ENCODE assay signal across 17 cellular contexts in the genomic region with DNA sequence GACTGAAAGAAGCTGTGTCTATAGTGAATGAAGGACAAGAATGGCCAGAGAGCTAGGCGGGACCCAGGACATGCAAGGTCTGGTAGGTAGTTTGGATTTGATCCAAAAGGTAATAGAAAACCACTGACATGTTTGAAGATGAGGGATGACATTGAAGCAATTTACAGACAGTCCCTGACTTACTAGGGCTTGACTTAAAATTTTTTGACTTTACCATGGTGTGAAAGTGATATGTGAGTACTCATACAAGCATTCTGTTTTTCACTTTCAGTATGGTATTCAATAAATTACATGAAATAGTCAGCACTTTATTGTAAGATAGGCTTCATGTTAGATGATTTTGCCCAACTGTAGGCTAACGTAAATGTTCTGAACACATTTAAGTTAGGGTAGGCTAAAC. TPM values are rescaled to one million over a fixed set of nuclear protein-coding genes. Genes with fewer than 3 reads are reported as not detected.
DNase-seq lines count a peak whose midpoint lies in the region; ATAC-seq, FAIRE-seq and TF ChIP-seq lines count a peak whose summit lies in the region.
"Had no signal": no experiment of that assay in that cellular context is flagged by ENCODE, and none has a peak within 500 bp of the region (broad histone marks: within the 10 kb centered on the region; RNA-seq: fewer than 3 reads in every experiment).

No MANE protein-coding gene starts in this region.

- no peak for TF ChIP-seq RAD21 in K562 (CRISPR knock-in tag; conservative IDR thresholded peaks at IDR 0.05 in 1 of 2, IDR thresholded peaks at IDR 0.05 in 1 of 2)

- H3K9me3 ChIP-seq in CD4-positive, alpha-beta T cell (ENCODE audit: control insufficient read depth, low read length), result no peaks in the 10 kb centered on the region
- no peaks in the 10 kb centered on the region for H3K9me3 ChIP-seq in Loucy (ENCODE audit: insufficient read depth, low read depth, low read length)
- H3K9me3 ChIP-seq in K562 (replicated peaks; ENCODE audit: control insufficient read depth, insufficient read depth, low read depth, low read length), result peaks cover 5% of the 10 kb centered on the region

- peaks cover 95% of the 10 kb centered on the region for H3K79me2 ChIP-seq in Loucy (ENCODE audit: insufficient read depth, low read length)
- H3K79me2 ChIP-seq in K562 (ENCODE audit: control insufficient read depth, insufficient read depth, low read length), result peaks cover 37% of the 10 kb centered on the region

- 87% methylated on average over 2 of the region's 2 CpGs for WGBS in K562 (ENCODE audit: insufficient coverage, low coverage, missing lambda C conversion rate)

- BruUV-seq in K562 (replicated peaks; lab: Mats Ljungman, UMichigan), result no TSS peak

- H3K36me3 Mint-ChIP-seq in activated CD4-positive, alpha-beta T cell treated with anti-CD3 and anti-CD28 coated beads for 36 hours (ENCODE audit: low read depth), result peaks cover 61% of the 10 kb centered on the region
- H3K36me3 Mint-ChIP-seq in CD4-positive, alpha-beta T cell (ENCODE audit: low read depth), result peaks cover 89% of the 10 kb centered on the region

- H3K36me3 ChIP-seq in Loucy (ENCODE audit: insufficient read depth, low read length), result peaks cover 28% of the 10 kb centered on the region; the same call in 1 of the 2 replicates
- peaks cover 67% of the 10 kb centered on the region for H3K36me3 ChIP-seq in K562 (ENCODE audit: control insufficient read depth, insufficient read depth, low read length)

- in situ Hi-C loops in K562 (cut with MboI), result no loop called here

- no peaks in the 10 kb centered on the region for H3K9me1 ChIP-seq in K562 (ENCODE audit: control insufficient read depth, insufficient read depth, low read length)

- H3K4me2 ChIP-seq in Loucy (ENCODE audit: low read depth, low read length, poor library complexity, severe bottlenecking) (peak overlapping the region; percentile 3), K562 (ENCODE audit: insufficient read depth, low read length) (no peak overlapping the region)

- H3K27me3 ChIP-seq in CD4-positive, alpha-beta T cell (ENCODE audit: control insufficient read depth, insufficient read depth, low read length), result no peaks in the 10 kb centered on the region
- H3K27me3 ChIP-seq in Loucy (ENCODE audit: insufficient read depth, low read length, poor library complexity, severe bottlenecking), result no peaks in the 10 kb centered on the region
- H3K27me3 ChIP-seq in K562 (ENCODE audit: control insufficient read depth in 2 of 2, insufficient read depth in 2 of 2, low read length in 2 of 2), result no peaks in the 10 kb centered on the region

- no peaks in the 10 kb centered on the region for H3K9me2 ChIP-seq in Loucy (replicated peaks; ENCODE audit: low read depth, low read length)

- H3K27me3 Mint-ChIP-seq in activated CD4-positive, alpha-beta T cell treated with anti-CD3 and anti-CD28 coated beads for 36 hours, result no peaks in the 10 kb centered on the region
- no peaks in the 10 kb centered on the region for H3K27me3 Mint-ChIP-seq in CD4-positive, alpha-beta T cell

- no peak for TF ChIP-seq EP300 in K562 (IDR thresholded peaks at IDR 0.05; ENCODE audit: low read length)

- no peak overlapping the region for H3K4me3 Mint-ChIP-seq in activated CD4-positive, alpha-beta T cell treated with anti-CD3 and anti-CD28 coated beads for 36 hours
- no peak overlapping the region for H3K4me3 Mint-ChIP-seq in CD4-positive, alpha-beta T cell
- H3K4me3 Mint-ChIP-seq: CD14-positive monocyte had no signal

- H3K4me1 ChIP-seq in Loucy (ENCODE audit: insufficient read depth, low read length, poor library complexity, severe bottlenecking) (peaks cover 40% of the 10 kb centered on the region), K562 (replicated peaks in 1 of 2; ENCODE audit: control insufficient read depth in 2 of 2, insufficient read depth in 2 of 2, low read length in 2 of 2) (no peaks in the 10 kb centered on the region; a peak in 1 of 5 replicates)

- no peak for TF ChIP-seq CTCF in CD4-positive, alpha-beta T cell (IDR thresholded peaks at IDR 0.05)
- TF ChIP-seq CTCF in Loucy (conservative IDR thresholded peaks at IDR 0.05; ENCODE audit: low read length) (no peak), K562 (IDR thresholded peaks at IDR 0.05 in 2 of 3, conservative IDR thresholded peaks at IDR 0.05 in 1 of 3; ENCODE audit: insufficient read depth in 2 of 3, low read depth in 1 of 3, low read length in 3 of 3) (no peak)

- H3K9me3 Mint-ChIP-seq in activated CD4-positive, alpha-beta T cell treated with anti-CD3 and anti-CD28 coated beads for 36 hours (ENCODE audit: low read depth), result peaks cover 9% of the 10 kb centered on the region
- peaks cover 5% of the 10 kb centered on the region for H3K9me3 Mint-ChIP-seq in CD4-positive, alpha-beta T cell

- H4K20me1 ChIP-seq in Loucy (ENCODE audit: insufficient read depth, low read length, poor library complexity, severe bottlenecking) (peaks cover 11% of the 10 kb centered on the region), K562 (replicated peaks; ENCODE audit: control insufficient read depth, insufficient read depth, low read length) (no peaks in the 10 kb centered on the region)

- peaks cover 65% of the 10 kb centered on the region for H3K4me1 Mint-ChIP-seq in activated CD4-positive, alpha-beta T cell treated with anti-CD3 and anti-CD28 coated beads for 36 hours
- peaks cover 57% of the 10 kb centered on the region for H3K4me1 Mint-ChIP-seq in CD4-positive, alpha-beta T cell (ENCODE audit: low read depth)

- H2AFZ ChIP-seq in Loucy (ENCODE audit: low read length), result no peak overlapping the region
- H2AFZ ChIP-seq in K562 (ENCODE audit: low read depth, low read length), result no peak overlapping the region

- FAIRE-seq in K562 (lab: Jason Lieb, UNC), result no peak
- FAIRE-seq: H1 had no signal

- H3K27ac ChIP-seq in CD4-positive, alpha-beta T cell (ENCODE audit: low read depth, low read length), result no peak overlapping the region
- no peak overlapping the region for H3K27ac ChIP-seq in K562 (ENCODE audit: extremely low read depth, low read depth, low read length)

- H3K27ac Mint-ChIP-seq in activated CD4-positive, alpha-beta T cell treated with anti-CD3 and anti-CD28 coated beads for 36 hours, result peak overlapping the region; percentile 77
- H3K27ac Mint-ChIP-seq in CD4-positive, alpha-beta T cell, result peak overlapping the region; percentile 12

- no peak overlapping the region for H3K9ac ChIP-seq in Loucy (ENCODE audit: low read depth, low read length, poor library complexity, severe bottlenecking)
- no peak overlapping the region for H3K9ac ChIP-seq in K562 (ENCODE audit: insufficient read depth in 1 of 2, low read depth in 2 of 2, low read length in 2 of 2)

- no peak for TF ChIP-seq POLR2A in K562 (conservative IDR thresholded peaks at IDR 0.05)

- CTCF ChIA-PET in activated CD4-positive, alpha-beta T cell treated with anti-CD3 and anti-CD28 coated beads for 36 hours (lab: Charles Lee), result interaction anchor here (0.7 to 2.1 kb wide), 3 partner anchors 24 to 263 kb away, joined by 3 to 7 read pairs (median 4); no protein-coding TSS in a partner anchor
- CTCF ChIA-PET in CD4-positive, alpha-beta T cell (lab: Charles Lee), result interaction anchor here (0.6 kb wide), 1 partner anchor 13 kb away, joined by 3 read pairs; no protein-coding TSS in a partner anchor
- CTCF ChIA-PET in K562 (lab: Yijun Ruan, JAX; ENCODE audit: low intra/inter-chr PET ratio), result no interaction called here

- intact Hi-C loops in activated CD4-positive, alpha-beta T cell treated with anti-CD3 and anti-CD28 coated beads for 36 hours (cut with DNase I, micrococcal nuclease), result loop anchor here in 1 of 2 experiments (5.0 kb wide), 1 partner anchor 35 kb away; no protein-coding TSS in a partner anchor
- intact Hi-C loops in CD4-positive, alpha-beta T cell (cut with DNase I, micrococcal nuclease), result no loop called here
- intact Hi-C loops in K562 (cut with micrococcal nuclease), result no loop called here

- POLR2A ChIA-PET in activated CD4-positive, alpha-beta T cell treated with anti-CD3 and anti-CD28 coated beads for 36 hours (lab: Charles Lee), result no interaction called here
- POLR2A ChIA-PET in CD4-positive, alpha-beta T cell (lab: Charles Lee), result no interaction called here
- POLR2A ChIA-PET in K562 (lab: Yijun Ruan, JAX), result interaction anchor here (0.9 to 1.7 kb wide), 3 partner anchors 12 to 49 kb away, joined by 3 to 9 read pairs (median 5); no protein-coding TSS in a partner anchor

- H3F3A ChIP-seq in Loucy (ENCODE audit: low read depth), result 0 out of 2 replicates have a peak, but pooled peaks cover 4% of the 10 kb centered on the region

- no peak for DNase-seq in activated CD4-positive, alpha-beta T cell treated with anti-CD3 and anti-CD28 coated beads for 36 hours
- DNase-seq in activated CD4-positive, alpha-beta T cell treated with anti-CD3 and anti-CD28 coated beads, Interleukin-2, amount 50 U/mL, for 4 hours, result no peak
- no peak for DNase-seq in CD4-positive, alpha-beta T cell
- DNase-seq in K562 (ENCODE audit: extremely low read depth in 1 of 4, low spot score in 3 of 4), result no peak
- DNase-seq: DMS79, MM.1S, NCI-H1105 treated with DMSO at 0.1 percent for 48 hours, NCI-H187, NCI-H2227 treated with DMSO at 0.1 percent for 48 hours, NCI-H526, PC-3 had no signal

- H3K4me3 ChIP-seq in Loucy (ENCODE audit: low read length, poor library complexity, severe bottlenecking) (no peak overlapping the region), K562 (no peak overlapping the region)

- peak; percentile 77 for ATAC-seq in activated CD4-positive, alpha-beta T cell treated with anti-CD3 and anti-CD28 coated beads for 36 hours
- no peak for ATAC-seq in CD4-positive, alpha-beta T cell (ENCODE audit: poor library complexity)
- ATAC-seq in K562 (peak; percentile 27; the same call in 1 of the 3 replicates), HG02763 (IDR thresholded peaks at IDR 0.05; ENCODE audit: unreplicated experiment) (no peak), GM18520 (IDR thresholded peaks at IDR 0.05; ENCODE audit: unreplicated experiment) (no peak), GM19455 (IDR thresholded peaks at IDR 0.05; ENCODE audit: unreplicated experiment) (no peak)
- ATAC-seq: PC-3 had no signal

RNA-seq across cellular contexts. Expression of a gene that starts 7.7 kb away (rescaled TPM):
- 100 to 1,000 TPM; 158 to 187 TPM for total RNA-seq in activated CD4-positive, alpha-beta T cell treated with anti-CD3 and anti-CD28 coated beads for 36 hours
- 10 to 100 TPM; 16.0 to 18.3 TPM for total RNA-seq in CD4-positive, alpha-beta T cell
- 46.6 and 100 TPM in 2 replicates for total RNA-seq in K562 (2011; cell fraction: chromatin; rRNA removed; ENCODE audit: low replicate concordance)
- 19.2 and 28.7 TPM in 2 replicates for total RNA-seq in K562 (2011; cell fraction: nucleolus; rRNA removed)
- 61.2 and 107 TPM in 2 replicates for total RNA-seq in K562 (2011; cell fraction: nucleoplasm; rRNA removed)
- total RNA-seq in K562 (2014; rRNA removed), result 29.9 and 69.7 TPM in 2 replicates
- total RNA-seq in K562 (2014; rRNA removed; fragmentation: Illumina TruSeq; extraction: Trizol), result 133 and 137 TPM in 2 replicates
- total RNA-seq in K562 (2015; rRNA removed; fragmentation: Illumina TruSeq; extraction: Trizol), result 98.0 and 101 TPM in 2 replicates
- 103 and 107 TPM in 2 replicates for total RNA-seq in K562 (2021)
- polyA plus RNA-seq in K562 (2011; rRNA removed), result 196 and 274 TPM in 2 replicates
- polyA plus RNA-seq in K562 (2011; cell fraction: cytosol; rRNA removed), result 134 and 189 TPM in 2 replicates
- 41.9 and 62.4 TPM in 2 replicates for polyA plus RNA-seq in K562 (2011; cell fraction: nucleus; rRNA removed)
- 83.3 and 92.2 TPM in 2 replicates for polyA plus RNA-seq in K562 (2012)
- 167 and 198 TPM in 2 replicates for polyA plus RNA-seq in K562 (2014; fragmentation: Illumina TruSeq; extraction: Trizol)
- polyA plus RNA-seq in K562 (2014; fragmentation: Nextera tagmentation; extraction: Ambion mirVana), result 100 to 1,000 TPM; 136 to 198 TPM
- polyA plus RNA-seq in K562 (2014; rRNA removed), result 75.6 and 98.3 TPM in 2 replicates
- 158 and 175 TPM in 2 replicates for polyA minus RNA-seq in K562 (2011; rRNA and poly(A)+ RNA removed)
- polyA minus RNA-seq in K562 (2011; cell fraction: cytosol; rRNA and poly(A)+ RNA removed), result 36.2 and 49.2 TPM in 2 replicates
- polyA minus RNA-seq in K562 (2011; cell fraction: nucleus; rRNA and poly(A)+ RNA removed), result 18.0 and 42.0 TPM in 2 replicates

RNA-seq across cellular contexts. Expression of a gene that starts 46.3 kb away (rescaled TPM):
- total RNA-seq in activated CD4-positive, alpha-beta T cell treated with anti-CD3 and anti-CD28 coated beads for 36 hours, result 10 to 100 TPM; 45.9 to 82.4 TPM
- total RNA-seq in CD4-positive, alpha-beta T cell, result 10 to 100 TPM; 43.0 to 52.7 TPM
- 55.4 and 66.2 TPM in 2 replicates for total RNA-seq in K562 (2011; cell fraction: chromatin; rRNA removed; ENCODE audit: low replicate concordance)
- total RNA-seq in K562 (2011; cell fraction: nucleolus; rRNA removed), result 28.7 and 33.7 TPM in 2 replicates
- total RNA-seq in K562 (2011; cell fraction: nucleoplasm; rRNA removed), result 38.4 and 44.9 TPM in 2 replicates
- total RNA-seq in K562 (2014; rRNA removed), result 12.9 and 16.4 TPM in 2 replicates
- total RNA-seq in K562 (2014; rRNA removed; fragmentation: Illumina TruSeq; extraction: Trizol), result 18.5 and 18.6 TPM in 2 replicates
- 17.9 and 22.4 TPM in 2 replicates for total RNA-seq in K562 (2015; rRNA removed; fragmentation: Illumina TruSeq; extraction: Trizol)
- 33.5 and 38.3 TPM in 2 replicates for total RNA-seq in K562 (2021)
- polyA plus RNA-seq in K562 (2011; rRNA removed), result 28.8 and 30.7 TPM in 2 replicates
- polyA plus RNA-seq in K562 (2011; cell fraction: cytosol; rRNA removed), result 15.9 and 17.2 TPM in 2 replicates
- polyA plus RNA-seq in K562 (2011; cell fraction: nucleus; rRNA removed), result 18.4 and 18.6 TPM in 2 replicates
- 25.1 and 43.3 TPM in 2 replicates for polyA plus RNA-seq in K562 (2012)
- polyA plus RNA-seq in K562 (2014; fragmentation: Illumina TruSeq; extraction: Trizol), result 44.1 and 56.6 TPM in 2 replicates
- 10 to 100 TPM; 15.0 to 18.1 TPM for polyA plus RNA-seq in K562 (2014; fragmentation: Nextera tagmentation; extraction: Ambion mirVana)
- polyA plus RNA-seq in K562 (2014; rRNA removed), result 21.8 and 24.6 TPM in 2 replicates
- 31.2 and 33.8 TPM in 2 replicates for polyA minus RNA-seq in K562 (2011; rRNA and poly(A)+ RNA removed)
- polyA minus RNA-seq in K562 (2011; cell fraction: cytosol; rRNA and poly(A)+ RNA removed), result 31.9 and 37.7 TPM in 2 replicates
- polyA minus RNA-seq in K562 (2011; cell fraction: nucleus; rRNA and poly(A)+ RNA removed), result 9.7 and 17.2 TPM in 2 replicates

Comparison
In these comparisons a context has a peak if more than half of its experiments do, and no peak if none do; other contexts are left out.
1. ATAC-seq: peak in activated CD4-positive, alpha-beta T cell treated with anti-CD3 and anti-CD28 coated beads for 36 hours (single experiment) and K562 (single experiment); none in CD4-positive, alpha-beta T cell (single experiment), HG02763 (single experiment), GM18520 (single experiment) and GM19455 (single experiment).